In the genomic region with DNA sequence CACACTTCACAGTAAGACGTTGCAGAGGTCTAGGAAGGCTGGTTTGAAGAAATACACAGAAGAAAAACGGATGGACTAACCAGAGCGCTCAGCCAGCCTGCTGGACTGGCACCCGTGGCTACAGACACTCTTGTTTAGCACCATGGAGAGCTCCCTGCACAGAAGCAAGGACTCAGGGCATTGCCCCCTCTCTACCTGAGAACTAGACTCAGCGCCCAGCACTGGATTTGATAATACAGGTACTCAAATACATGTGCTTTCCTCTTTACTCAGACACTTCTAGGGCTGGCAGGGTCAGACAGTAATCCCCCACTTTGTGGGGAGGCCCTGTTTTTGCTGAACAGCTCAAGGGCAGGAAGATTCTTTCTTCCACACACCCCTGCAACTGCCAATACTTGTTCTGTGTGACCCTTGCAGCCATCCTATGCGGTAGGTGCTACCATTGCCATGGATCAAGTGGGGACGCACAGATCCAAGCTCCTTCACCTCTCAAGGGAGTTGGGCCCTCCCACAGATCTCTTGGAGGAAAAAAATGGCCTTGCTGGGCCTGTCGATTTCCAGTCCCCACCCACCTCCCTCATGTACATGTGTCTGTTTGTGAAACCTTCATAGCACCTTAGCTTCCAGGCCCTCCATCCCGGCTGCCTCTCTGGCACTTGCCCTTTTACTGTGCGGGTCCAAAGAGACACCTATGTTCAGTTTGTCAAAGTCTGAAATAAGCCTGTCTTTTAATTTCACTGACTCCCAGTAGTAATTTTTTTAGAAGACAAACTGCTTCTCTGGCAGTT, we compare ENCODE assay signal across 10 cellular contexts. TPM values are rescaled to one million over a fixed set of nuclear protein-coding genes. Genes with fewer than 3 reads are reported as not detected.
DNase-seq lines count a peak whose midpoint lies in the region; ATAC-seq and TF ChIP-seq lines count a peak whose summit lies in the region.
"Had no signal": no experiment of that assay in that cellular context is flagged by ENCODE, and none has a peak within 500 bp of the region (broad histone marks: within the 10 kb centered on the region; RNA-seq: fewer than 3 reads in every experiment).

No MANE protein-coding gene starts in this region.

- H3K4me2 ChIP-seq in DND-41 (ENCODE audit: insufficient read depth, low read length) = no peak overlapping the region

- H3K4me1 Mint-ChIP-seq in chondrocyte (ENCODE audit: low read depth) = peaks cover 12% of the 10 kb centered on the region

- in situ Hi-C loops in brain microvascular endothelial cell (cut with HindIII; ENCODE audit: low pct_ligation_motif_present, low sequenced_read_pairs) = no loop called here

- H3K4me1 ChIP-seq in DND-41 (ENCODE audit: insufficient read depth, low read length) (peaks cover 12% of the 10 kb centered on the region), left lung (peaks cover 7 to 12% of the 10 kb centered on the region in 2 donors)

- no peaks in the 10 kb centered on the region for H3K9me3 ChIP-seq in DND-41 (ENCODE audit: insufficient read depth, low read length, severe bottlenecking)
- H3K9me3 ChIP-seq in left lung = no peaks in the 10 kb centered on the region

- peaks cover 12% of the 10 kb centered on the region; the same call in 1 of the 2 replicates for H4K20me1 ChIP-seq in DND-41 (ENCODE audit: insufficient read depth, low read length)

- H3K36me3 ChIP-seq in DND-41 (ENCODE audit: insufficient read depth, low read length) (no peaks in the 10 kb centered on the region), brain microvascular endothelial cell (replicated peaks) (no peaks in the 10 kb centered on the region), left lung (no peaks in the 10 kb centered on the region)

- peak; percentile 75 for ATAC-seq in DND-41 (ENCODE audit: insufficient read depth, low read depth)
- ATAC-seq in left lung = peak; percentile 76
- no peak for ATAC-seq in HG03521 (IDR thresholded peaks at IDR 0.05; ENCODE audit: unreplicated experiment)
- ATAC-seq: Panc1 had no signal

- H3K9ac ChIP-seq in DND-41 (ENCODE audit: low read depth, low read length) = no peak overlapping the region

- TF ChIP-seq CTCF in DND-41 (IDR thresholded peaks at IDR 0.05; ENCODE audit: borderline replicate concordance, extremely low read depth, low read length, poor library complexity, severe bottlenecking) = no peak
- no peak for TF ChIP-seq CTCF in brain microvascular endothelial cell (IDR thresholded peaks at IDR 0.05; ENCODE audit: low read depth, low read length, missing control alignments)
- TF ChIP-seq CTCF in left lung (IDR thresholded peaks at IDR 0.05) = no peak
- TF ChIP-seq CTCF in chondrocyte (IDR thresholded peaks at IDR 0.05) = no peak

- no peaks in the 10 kb centered on the region for H3K79me2 ChIP-seq in DND-41 (ENCODE audit: insufficient read depth, low read length)

- H3K4me3 Mint-ChIP-seq in chondrocyte (ENCODE audit: unreplicated experiment) = no peak overlapping the region

- H3K27ac ChIP-seq in DND-41 (ENCODE audit: low read length) (no peak overlapping the region), brain microvascular endothelial cell (no peak overlapping the region), left lung (no peak overlapping the region)

- no peaks in the 10 kb centered on the region for H3K36me3 Mint-ChIP-seq in chondrocyte (ENCODE audit: low read depth)

- no peaks in the 10 kb centered on the region for H3K9me3 Mint-ChIP-seq in chondrocyte (ENCODE audit: low read depth)

- H2AFZ ChIP-seq in DND-41 (ENCODE audit: low read depth, low read length) = no peak overlapping the region

- no peak overlapping the region for H3K4me3 ChIP-seq in DND-41 (ENCODE audit: low read depth in 1 of 2, low read length in 2 of 2)
- H3K4me3 ChIP-seq in brain microvascular endothelial cell (ENCODE audit: low read depth, low read length) = no peak overlapping the region
- H3K4me3 ChIP-seq in left lung = no peak overlapping the region

- intact Hi-C loops in left lung (cut with DNase I) = no loop called here

- no peak overlapping the region for H3K27ac Mint-ChIP-seq in chondrocyte (ENCODE audit: unreplicated experiment)

- no peaks in the 10 kb centered on the region for H3K27me3 Mint-ChIP-seq in chondrocyte (ENCODE audit: low read depth)

- H3K27me3 ChIP-seq in DND-41 (ENCODE audit: insufficient read depth, low read length, poor library complexity) = peaks cover 7% of the 10 kb centered on the region
- no peaks in the 10 kb centered on the region for H3K27me3 ChIP-seq in brain microvascular endothelial cell (replicated peaks)
- peaks cover 0 to 15% of the 10 kb centered on the region in 2 donors for H3K27me3 ChIP-seq in left lung

- peak; percentile 70 for DNase-seq in DND-41
- DNase-seq in Kasumi-1 (lab: John Stamatoyannopoulos, UW) = peak; percentile 66 to 72
- peak; percentile 20 for DNase-seq in brain microvascular endothelial cell
- DNase-seq in left lung = peak in 1 of 2 donors; percentile 45
- no peak for DNase-seq in chondrocyte (ENCODE audit: low spot score)
- no peak for DNase-seq in cerebellum (ENCODE audit: low spot score)
- no peak for DNase-seq in effector CD8-positive, alpha-beta T cell (lab: John Stamatoyannopoulos, UW)
- DNase-seq: activated gamma-delta T cell treated with Interleukin-2 at 50 U/mL for 16 hours had no signal

RNA-seq across cellular contexts. Expression of gene P2RX6, which starts 5.1 kb away (rescaled TPM):
- total RNA-seq in left lung (1 to 10 TPM in 1 of 2 donors, under 1 TPM in 1; 0.20 to 1.7 TPM), chondrocyte (2.1 to 4.9 TPM (median 2.2 TPM) in 3 replicates), cerebellum (0.36 TPM)

RNA-seq across cellular contexts. Expression of gene THAP7, which starts 7.9 kb away (rescaled TPM):
- 10 to 100 TPM; 17.8 to 23.8 TPM for total RNA-seq in left lung
- 15.7 to 22.5 TPM (median 17.2 TPM) in 3 replicates for total RNA-seq in chondrocyte
- total RNA-seq in cerebellum = 14.3 TPM

RNA-seq across cellular contexts. Expression of gene SLC7A4, which starts 22.5 kb away (rescaled TPM):
- total RNA-seq in left lung (1 to 10 TPM in 1 of 2 donors, under 1 TPM in 1; 0.31 to 3.0 TPM), chondrocyte (0.22 to 0.28 TPM in 2 of 3 replicates, not detected in the other), cerebellum (2.0 TPM)

RNA-seq across cellular contexts. Expression of gene LZTR1, which starts 27.7 kb away (rescaled TPM):
- total RNA-seq in left lung (10 to 100 TPM; 60.0 to 71.9 TPM), chondrocyte (86.4 to 103 TPM (median 87.0 TPM) in 3 replicates), cerebellum (58.8 TPM)

RNA-seq across cellular contexts. Expression of gene LRRC74B, which starts 35.9 kb away (rescaled TPM):
- total RNA-seq in left lung (under 1 TPM in 1 of 2 donors, not detected in 1; 0.94 TPM), chondrocyte (not detected in 3 replicates), cerebellum (not detected)

Comparison
In these comparisons a context has a peak if more than half of its experiments do, and no peak if none do; other contexts are left out.
1. DNase-seq: peak in DND-41 (single experiment), Kasumi-1 (2 of 2) and brain microvascular endothelial cell (single experiment); none in chondrocyte (single experiment), cerebellum (single experiment) and effector CD8-positive, alpha-beta T cell (single experiment).